1 cellular context compared by ENCODE assay signal in genomic region chr2:197885587-197885986, GRCh38.
TF ChIP-seq lines count a peak whose summit lies in the region.

No MANE protein-coding gene starts in this region.

TF ChIP-seq in SK-N-SH treated with all-trans-retinoic acid at 6 μM for 48 hours, 23 proteins besides CTCF, POLR2A, EP300 and RAD21 (continued from another document):
- no peak for TF ChIP-seq RARB (CRISPR knock-in tag; IDR thresholded peaks at IDR 0.05)
- TF ChIP-seq CSDC2 (CRISPR knock-in tag; IDR thresholded peaks at IDR 0.05), result no peak
- no peak for TF ChIP-seq ZFP30 (CRISPR knock-in tag; IDR thresholded peaks at IDR 0.05)
- no peak for TF ChIP-seq ESRRG (CRISPR knock-in tag; IDR thresholded peaks at IDR 0.05)
- no peak for TF ChIP-seq ZNF70 (CRISPR knock-in tag; IDR thresholded peaks at IDR 0.05)
- TF ChIP-seq ZNF8 (CRISPR knock-in tag; IDR thresholded peaks at IDR 0.05), result no peak
- TF ChIP-seq ARNTL (CRISPR knock-in tag; IDR thresholded peaks at IDR 0.05; ENCODE audit: borderline replicate concordance, low read depth), result no peak
- no peak for TF ChIP-seq GLIS3 (CRISPR knock-in tag; IDR thresholded peaks at IDR 0.05)
- TF ChIP-seq TOX (CRISPR knock-in tag; IDR thresholded peaks at IDR 0.05; ENCODE audit: borderline replicate concordance), result no peak
- TF ChIP-seq PPARA (CRISPR knock-in tag; IDR thresholded peaks at IDR 0.05; ENCODE audit: borderline replicate concordance), result no peak
- TF ChIP-seq, protein P1, sequence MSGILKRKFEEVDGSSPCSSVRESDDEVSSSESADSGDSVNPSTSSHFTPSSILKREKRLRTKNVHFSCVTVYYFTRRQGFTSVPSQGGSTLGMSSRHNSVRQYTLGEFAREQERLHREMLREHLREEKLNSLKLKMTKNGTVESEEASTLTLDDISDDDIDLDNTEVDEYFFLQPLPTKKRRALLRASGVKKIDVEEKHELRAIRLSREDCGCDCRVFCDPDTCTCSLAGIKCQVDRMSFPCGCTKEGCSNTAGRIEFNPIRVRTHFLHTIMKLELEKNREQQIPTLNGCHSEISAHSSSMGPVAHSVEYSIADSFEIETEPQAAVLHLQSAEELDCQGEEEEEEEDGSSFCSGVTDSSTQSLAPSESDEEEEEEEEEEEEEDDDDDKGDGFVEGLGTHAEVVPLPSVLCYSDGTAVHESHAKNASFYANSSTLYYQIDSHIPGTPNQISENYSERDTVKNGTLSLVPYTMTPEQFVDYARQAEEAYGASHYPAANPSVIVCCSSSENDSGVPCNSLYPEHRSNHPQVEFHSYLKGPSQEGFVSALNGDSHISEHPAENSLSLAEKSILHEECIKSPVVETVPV (CRISPR knock-in tag; IDR thresholded peaks at IDR 0.05), result no peak
- no peak for TF ChIP-seq ZFP3 (CRISPR knock-in tag; IDR thresholded peaks at IDR 0.05)
- no peak for TF ChIP-seq OSR1 (CRISPR knock-in tag; IDR thresholded peaks at IDR 0.05)
- no peak for TF ChIP-seq ZC3H10 (CRISPR knock-in tag; IDR thresholded peaks at IDR 0.05)
